In the genomic region with DNA sequence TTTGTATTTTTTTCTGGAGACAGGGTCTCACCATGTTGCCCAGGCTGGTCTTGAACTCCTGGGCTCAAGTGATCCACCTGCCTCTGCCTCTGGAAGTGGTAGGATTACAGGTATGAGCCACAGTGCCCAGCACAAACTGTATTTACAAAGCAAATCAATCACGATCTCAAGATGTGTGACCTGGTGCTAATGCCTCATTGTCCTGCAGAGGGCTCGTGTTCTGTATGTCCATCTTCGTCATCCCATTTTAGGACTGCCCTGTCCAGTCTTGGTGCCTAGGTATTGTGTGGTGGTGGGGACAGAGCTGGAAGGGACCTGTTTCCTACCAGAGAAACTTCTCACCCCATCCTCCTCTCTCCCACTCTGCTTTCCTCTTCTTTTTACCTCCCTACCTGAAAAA, we compare ENCODE assay signal across 1 cellular context.
TF ChIP-seq lines count a peak whose summit lies in the region.

No MANE protein-coding gene starts in this region.

TF ChIP-seq in K562, 482 proteins besides CTCF, POLR2A, EP300 and RAD21 (continued from another document):
- TF ChIP-seq, protein P1, sequence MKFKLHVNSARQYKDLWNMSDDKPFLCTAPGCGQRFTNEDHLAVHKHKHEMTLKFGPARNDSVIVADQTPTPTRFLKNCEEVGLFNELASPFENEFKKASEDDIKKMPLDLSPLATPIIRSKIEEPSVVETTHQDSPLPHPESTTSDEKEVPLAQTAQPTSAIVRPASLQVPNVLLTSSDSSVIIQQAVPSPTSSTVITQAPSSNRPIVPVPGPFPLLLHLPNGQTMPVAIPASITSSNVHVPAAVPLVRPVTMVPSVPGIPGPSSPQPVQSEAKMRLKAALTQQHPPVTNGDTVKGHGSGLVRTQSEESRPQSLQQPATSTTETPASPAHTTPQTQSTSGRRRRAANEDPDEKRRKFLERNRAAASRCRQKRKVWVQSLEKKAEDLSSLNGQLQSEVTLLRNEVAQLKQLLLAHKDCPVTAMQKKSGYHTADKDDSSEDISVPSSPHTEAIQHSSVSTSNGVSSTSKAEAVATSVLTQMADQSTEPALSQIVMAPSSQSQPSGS (CRISPR knock-in tag; IDR thresholded peaks at IDR 0.05) = no peak
- TF ChIP-seq ZSCAN32 (CRISPR knock-in tag; IDR thresholded peaks at IDR 0.05) = no peak
- no peak for TF ChIP-seq CBFA2T2 (conservative IDR thresholded peaks at IDR 0.05)
- TF ChIP-seq, protein P2, sequence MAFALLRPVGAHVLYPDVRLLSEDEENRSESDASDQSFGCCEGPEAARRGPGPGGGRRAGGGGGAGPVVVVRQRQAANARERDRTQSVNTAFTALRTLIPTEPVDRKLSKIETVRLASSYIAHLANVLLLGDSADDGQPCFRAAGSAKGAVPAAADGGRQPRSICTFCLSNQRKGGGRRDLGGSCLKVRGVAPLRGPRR (CRISPR knock-in tag; IDR thresholded peaks at IDR 0.05) = no peak
- TF ChIP-seq CREBBP (IDR thresholded peaks at IDR 0.05; ENCODE audit: low read depth, low read length) = no peak
- TF ChIP-seq MAZ (CRISPR knock-in tag; conservative IDR thresholded peaks at IDR 0.05 in 1 of 2, IDR thresholded peaks at IDR 0.05 in 1 of 2) = no peak
- no peak for TF ChIP-seq EP400 (IDR thresholded peaks at IDR 0.05)
- TF ChIP-seq JUN (IDR thresholded peaks at IDR 0.05; ENCODE audit: borderline replicate concordance, low read depth, low read length) = no peak
- TF ChIP-seq JUN (CRISPR knock-in tag; IDR thresholded peaks at IDR 0.05; ENCODE audit: borderline replicate concordance) = no peak
- TF ChIP-seq ZKSCAN1 (IDR thresholded peaks at IDR 0.05; ENCODE audit: low read depth, low read length) = no peak
- no peak for TF ChIP-seq ZNF561 (CRISPR knock-in tag; conservative IDR thresholded peaks at IDR 0.05)
- TF ChIP-seq PTTG1 (tag; IDR thresholded peaks at IDR 0.05; ENCODE audit: low read depth) = no peak
- TF ChIP-seq, protein P3, sequence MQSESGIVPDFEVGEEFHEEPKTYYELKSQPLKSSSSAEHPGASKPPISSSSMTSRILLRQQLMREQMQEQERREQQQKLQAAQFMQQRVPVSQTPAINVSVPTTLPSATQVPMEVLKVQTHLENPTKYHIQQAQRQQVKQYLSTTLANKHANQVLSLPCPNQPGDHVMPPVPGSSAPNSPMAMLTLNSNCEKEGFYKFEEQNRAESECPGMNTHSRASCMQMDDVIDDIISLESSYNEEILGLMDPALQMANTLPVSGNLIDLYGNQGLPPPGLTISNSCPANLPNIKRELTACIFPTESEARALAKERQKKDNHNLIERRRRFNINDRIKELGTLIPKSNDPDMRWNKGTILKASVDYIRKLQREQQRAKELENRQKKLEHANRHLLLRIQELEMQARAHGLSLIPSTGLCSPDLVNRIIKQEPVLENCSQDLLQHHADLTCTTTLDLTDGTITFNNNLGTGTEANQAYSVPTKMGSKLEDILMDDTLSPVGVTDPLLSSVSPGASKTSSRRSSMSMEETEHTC (IDR thresholded peaks at IDR 0.05) = no peak
- no peak for TF ChIP-seq RBM15 (IDR thresholded peaks at IDR 0.05; ENCODE audit: insufficient read depth, low read length)
- no peak for TF ChIP-seq CBX3 (IDR thresholded peaks at IDR 0.05; ENCODE audit: borderline replicate concordance in 1 of 2, low read length in 2 of 2)
- TF ChIP-seq ZC3H11A (IDR thresholded peaks at IDR 0.05; ENCODE audit: low read depth, low read length) = no peak
- TF ChIP-seq OTX1 (CRISPR knock-in tag; IDR thresholded peaks at IDR 0.05) = no peak
- no peak for TF ChIP-seq FOXA3 (CRISPR knock-in tag; conservative IDR thresholded peaks at IDR 0.05 in 1 of 2, IDR thresholded peaks at IDR 0.05 in 1 of 2)
